17 cellular contexts compared by ENCODE assay signal in genomic region chr3:181279239-181279565, GRCh38.
"Had no signal": no experiment of that assay in that cellular context is flagged by ENCODE, and none has a peak within 500 bp of the region (broad histone marks: within the 10 kb centered on the region; RNA-seq: fewer than 3 reads in every experiment).

No MANE protein-coding gene starts in this region.

- DNase-seq: activated CD4-positive, alpha-beta memory T cell treated with anti-CD3 and anti-CD28 coated beads for 36 hours; activated naive CD4-positive, alpha-beta T cell; aorta; endodermal cell; immature natural killer cell; left cardiac atrium; naive thymus-derived CD4-positive, alpha-beta T cell; spleen; stimulated activated CD4-positive, alpha-beta T cell treated with anti-CD3 and anti-CD28 coated beads, Interleukin-2, amount 100 ng/mL, for 24 hours; stimulated activated naive B cell treated with anti-CD40 and anti-IgM and Interleukin-4, amounts not matched to agents 10 μg/mL and 1 μg/mL and 100 μg/mL, for 72 hours; T-helper 9 cell had no signal

- H3K36me3 Mint-ChIP-seq: activated CD4-positive, alpha-beta memory T cell treated with anti-CD3 and anti-CD28 coated beads for 36 hours; immature natural killer cell; naive thymus-derived CD4-positive, alpha-beta T cell; stimulated activated naive B cell treated with anti-CD40 and anti-IgM and Interleukin-4, amounts not matched to agents 10 μg/mL and 1 μg/mL and 100 μg/mL, for 72 hours; type B pancreatic cell had no signal

- H3K4me3 Mint-ChIP-seq: activated CD4-positive, alpha-beta memory T cell treated with anti-CD3 and anti-CD28 coated beads for 36 hours; activated T-helper 1 cell treated with anti-CD3 and anti-CD28 coated beads, Interleukin-12 subunit alpha, Interleukin-12 subunit beta, Interleukin-2, Interleukin-4 antibody, amounts not matched to agents 30 ng/mL and 10 ng/mL and 1 ng/mL, durations not matched to agents 14 hours and 24 hours and 36 hours; endodermal cell; immature natural killer cell; naive thymus-derived CD4-positive, alpha-beta T cell; stimulated activated naive B cell treated with anti-CD40 and anti-IgM and Interleukin-4, amounts not matched to agents 10 μg/mL and 1 μg/mL and 100 μg/mL, for 72 hours; type B pancreatic cell had no signal

- H3K9me3 Mint-ChIP-seq: activated CD4-positive, alpha-beta memory T cell treated with anti-CD3 and anti-CD28 coated beads for 36 hours; activated T-helper 1 cell treated with anti-CD3 and anti-CD28 coated beads, Interleukin-12 subunit alpha, Interleukin-12 subunit beta, Interleukin-2, Interleukin-4 antibody, amounts not matched to agents 30 ng/mL and 10 ng/mL and 1 ng/mL, durations not matched to agents 14 hours and 24 hours and 36 hours; endodermal cell; stimulated activated naive B cell treated with anti-CD40 and anti-IgM and Interleukin-4, amounts not matched to agents 10 μg/mL and 1 μg/mL and 100 μg/mL, for 72 hours; type B pancreatic cell had no signal

- H3K27me3 ChIP-seq: breast epithelium, spleen had no signal

- H3K27ac ChIP-seq: breast epithelium, spleen had no signal

- H3K27me3 Mint-ChIP-seq: activated CD4-positive, alpha-beta memory T cell treated with anti-CD3 and anti-CD28 coated beads for 36 hours had no signal

- H3K36me3 ChIP-seq: breast epithelium, spleen had no signal

- H3K4me1 Mint-ChIP-seq: endodermal cell; immature natural killer cell; naive thymus-derived CD4-positive, alpha-beta T cell; stimulated activated naive B cell treated with anti-CD40 and anti-IgM and Interleukin-4, amounts not matched to agents 10 μg/mL and 1 μg/mL and 100 μg/mL, for 72 hours had no signal

- H3K4me3 ChIP-seq: breast epithelium, lung, spleen had no signal

- H3K4me1 ChIP-seq: breast epithelium, spleen had no signal

- ATAC-seq: left cardiac atrium; naive thymus-derived CD4-positive, alpha-beta T cell; sciatic nerve; stimulated activated naive B cell treated with anti-CD40 and anti-IgM and Interleukin-4, amounts not matched to agents 10 μg/mL and 1 μg/mL and 100 μg/mL, for 72 hours had no signal

- H3K27ac Mint-ChIP-seq: activated CD4-positive, alpha-beta memory T cell treated with anti-CD3 and anti-CD28 coated beads for 36 hours; activated T-helper 1 cell treated with anti-CD3 and anti-CD28 coated beads, Interleukin-12 subunit alpha, Interleukin-12 subunit beta, Interleukin-2, Interleukin-4 antibody, amounts not matched to agents 30 ng/mL and 10 ng/mL and 1 ng/mL, durations not matched to agents 14 hours and 24 hours and 36 hours; endodermal cell; immature natural killer cell; naive thymus-derived CD4-positive, alpha-beta T cell; progenitor cell of endocrine pancreas; stimulated activated naive B cell treated with anti-CD40 and anti-IgM and Interleukin-4, amounts not matched to agents 10 μg/mL and 1 μg/mL and 100 μg/mL, for 72 hours; type B pancreatic cell had no signal

- H3K9me3 ChIP-seq: breast epithelium, spleen had no signal
